Comparison of ENCODE assay signal across 27 cellular contexts in genomic region chr4:141797966-141798365, GRCh38.
"Had no signal": no experiment of that assay in that cellular context is flagged by ENCODE, and none has a peak within 500 bp of the region (broad histone marks: within the 10 kb centered on the region; RNA-seq: fewer than 3 reads in every experiment).

No MANE protein-coding gene starts in this region.

- H3K27me3 Mint-ChIP-seq: activated B cell treated with CpG ODN at 0.5 μM for 24 hours; activated T-cell treated with anti-CD3 and anti-CD28 coated beads, Interleukin-2, amount 50 U/mL, for 24 hours; stimulated activated naive B cell treated with anti-CD40 and anti-IgM and Interleukin-4, amounts not matched to agents 10 μg/mL and 1 μg/mL and 100 μg/mL, for 72 hours had no signal

- H3K36me3 ChIP-seq: cardiac muscle cell, gastroesophageal sphincter, lower lobe of right lung, neural progenitor cell, uterus had no signal

- H3K4me1 ChIP-seq: gastroesophageal sphincter, lower lobe of right lung, neural progenitor cell, testis, uterus had no signal

- ATAC-seq: activated CD4-positive, alpha-beta T cell treated with anti-CD3 and anti-CD28 coated beads for 36 hours; activated T-helper 17 cell treated with anti-CD3 and anti-CD28 coated beads, Interleukin-2, amount 50 U/mL, for 72 hours; gastroesophageal sphincter; lower lobe of right lung; mucosa of descending colon; sciatic nerve; stimulated activated naive B cell treated with anti-CD40 and anti-IgM and Interleukin-4, amounts not matched to agents 10 μg/mL and 1 μg/mL and 100 μg/mL, for 72 hours had no signal

- H3K36me3 Mint-ChIP-seq: activated naive CD8-positive, alpha-beta T cell; neural progenitor cell; stimulated activated naive B cell treated with anti-CD40 and anti-IgM and Interleukin-4, amounts not matched to agents 10 μg/mL and 1 μg/mL and 100 μg/mL, for 72 hours had no signal

- H3K27me3 ChIP-seq: cardiac muscle cell, gastroesophageal sphincter, neural progenitor cell, testis, uterus had no signal

- H3K27ac Mint-ChIP-seq: activated B cell treated with CpG ODN at 0.5 μM for 24 hours; activated CD4-positive, alpha-beta T cell treated with anti-CD3 and anti-CD28 coated beads for 36 hours; activated naive CD8-positive, alpha-beta T cell; activated T-cell treated with anti-CD3 and anti-CD28 coated beads, Interleukin-2, amount 50 U/mL, for 24 hours; activated T-helper 17 cell treated with anti-CD3 and anti-CD28 coated beads, Interleukin-2, amount 50 U/mL, for 72 hours; neural progenitor cell; stimulated activated naive B cell treated with anti-CD40 and anti-IgM and Interleukin-4, amounts not matched to agents 10 μg/mL and 1 μg/mL and 100 μg/mL, for 72 hours had no signal

- FAIRE-seq: keratinocyte had no signal

- H3K9me3 ChIP-seq: gastroesophageal sphincter, lower lobe of right lung, mucosa of descending colon, testis, uterus had no signal

- DNase-seq: activated B cell treated with CpG ODN at 0.5 μM for 24 hours; activated CD4-positive, alpha-beta T cell treated with anti-CD3 and anti-CD28 coated beads for 36 hours; activated CD4-positive, alpha-beta T cell treated with anti-CD3 and anti-CD28 coated beads, Interleukin-2, amount 50 U/mL, for 4 hours; activated CD8-positive, alpha-beta memory T cell treated with anti-CD3 and anti-CD28 coated beads for 24 hours; activated CD8-positive, alpha-beta memory T cell treated with anti-CD3 and anti-CD28 coated beads, Interleukin-2, amount 50 U/mL, for 4 hours; activated T-cell treated with anti-CD3 and anti-CD28 coated beads, Interleukin-2, amount 50 U/mL, for 24 hours; amygdala; head of caudate nucleus; lower lobe of right lung; mesendoderm; mucosa of descending colon; stimulated activated CD4-positive, alpha-beta T cell treated with anti-CD3 and anti-CD28 coated beads, Interleukin-2, amount 100 ng/mL, for 48 hours; stimulated activated CD8-positive, alpha-beta memory T cell treated with anti-CD3 and anti-CD28 coated beads, Interleukin-4, amount 100 ng/mL, for 48 hours; stimulated activated naive B cell treated with anti-CD40 and anti-IgM and Interleukin-4, amounts not matched to agents 10 μg/mL and 1 μg/mL and 100 μg/mL, for 72 hours; T-helper 1 cell; T-helper 9 cell; testis; trophoblast cell; uterus had no signal

- H3K4me1 Mint-ChIP-seq: activated B cell treated with CpG ODN at 0.5 μM for 24 hours; activated CD4-positive, alpha-beta T cell treated with anti-CD3 and anti-CD28 coated beads for 36 hours; activated T-helper 17 cell treated with anti-CD3 and anti-CD28 coated beads, Interleukin-2, amount 50 U/mL, for 72 hours; stimulated activated naive B cell treated with anti-CD40 and anti-IgM and Interleukin-4, amounts not matched to agents 10 μg/mL and 1 μg/mL and 100 μg/mL, for 72 hours had no signal

- H3K4me3 Mint-ChIP-seq: activated B cell treated with CpG ODN at 0.5 μM for 24 hours; activated CD4-positive, alpha-beta T cell treated with anti-CD3 and anti-CD28 coated beads for 36 hours; activated naive CD8-positive, alpha-beta T cell; activated T-cell treated with anti-CD3 and anti-CD28 coated beads, Interleukin-2, amount 50 U/mL, for 24 hours; activated T-helper 17 cell treated with anti-CD3 and anti-CD28 coated beads, Interleukin-2, amount 50 U/mL, for 72 hours; neural progenitor cell; stimulated activated naive B cell treated with anti-CD40 and anti-IgM and Interleukin-4, amounts not matched to agents 10 μg/mL and 1 μg/mL and 100 μg/mL, for 72 hours had no signal

- H3K4me3 ChIP-seq: cardiac muscle cell, gastroesophageal sphincter, lower lobe of right lung, mucosa of descending colon, neural progenitor cell, smooth muscle cell, testis, uterus had no signal

- H3K27ac ChIP-seq: cardiac muscle cell, gastroesophageal sphincter, lower lobe of right lung, neural progenitor cell, testis, uterus had no signal
